In genomic region chr6:105174512-105174911, GRCh38 we compare ENCODE assay signal across 19 cellular contexts. TPM values are rescaled to one million over a fixed set of nuclear protein-coding genes. Genes with fewer than 3 reads are reported as not detected.
DNase-seq lines count a peak whose midpoint lies in the region; ATAC-seq, FAIRE-seq and TF ChIP-seq lines count a peak whose summit lies in the region.
"Had no signal": no experiment of that assay in that cellular context is flagged by ENCODE, and none has a peak within 500 bp of the region (broad histone marks: within the 10 kb centered on the region; RNA-seq: fewer than 3 reads in every experiment).

No MANE protein-coding gene starts in this region.

- no peak for TF ChIP-seq CTCF in AG09309 (IDR thresholded peaks at IDR 0.05; ENCODE audit: control insufficient read depth, insufficient read depth, low read depth, low read length, missing control alignments)
- TF ChIP-seq CTCF in astrocyte (IDR thresholded peaks at IDR 0.05; ENCODE audit: insufficient read depth, low read depth, low read length), result no peak

- no peak overlapping the region for H3K27ac Mint-ChIP-seq in astrocyte (ENCODE audit: unreplicated experiment)
- H3K27ac Mint-ChIP-seq: activated T-helper 2 cell treated with anti-CD3 and anti-CD28 coated beads, Interferon-gamma antibody, Interleukin-2, Interleukin-4, amounts not matched to agents 10 μg/mL and 5 μg/mL and 100 μg/mL, durations not matched to agents 14 hours and 24 hours and 36 hours; naive B cell; T-helper 17 cell had no signal

- peak overlapping the region; percentile 39 for H3K27ac ChIP-seq in astrocyte (ENCODE audit: low read depth, low read length)
- H3K27ac ChIP-seq: ovary had no signal

- H3K36me3 ChIP-seq in astrocyte (ENCODE audit: insufficient read depth, low read length), result no peaks in the 10 kb centered on the region
- H3K36me3 ChIP-seq: ovary had no signal

- no peak overlapping the region for H3K4me3 ChIP-seq in AG09309 (ENCODE audit: control insufficient read depth, low read depth, low read length)
- H3K4me3 ChIP-seq in astrocyte (ENCODE audit: insufficient read depth, low read depth, low read length), result no peak overlapping the region
- H3K4me3 ChIP-seq: ovary had no signal

- H3K4me3 Mint-ChIP-seq in astrocyte (ENCODE audit: unreplicated experiment), result no peak overlapping the region
- H3K4me3 Mint-ChIP-seq: naive B cell, T-helper 17 cell had no signal

- H3K4me2 ChIP-seq in astrocyte (ENCODE audit: low read length), result peak overlapping the region; percentile 51

- no peaks in the 10 kb centered on the region for H3K36me3 Mint-ChIP-seq in astrocyte (ENCODE audit: low read depth, unreplicated experiment)
- H3K36me3 Mint-ChIP-seq: naive B cell had no signal

- ATAC-seq in GM21723 (IDR thresholded peaks at IDR 0.05; ENCODE audit: unreplicated experiment), result no peak
- ATAC-seq in Right ventricle myocardium superior (ENCODE audit: poor library complexity), result no peak
- ATAC-seq in GM19395 (IDR thresholded peaks at IDR 0.05; ENCODE audit: unreplicated experiment), result no peak
- ATAC-seq: activated CD4-positive, CD25-positive, alpha-beta regulatory T cell treated with anti-CD3 and anti-CD28 coated beads, Interleukin-2, amount 50 U/mL, for 24 hours; T-helper 17 cell had no signal

- H3K4me1 Mint-ChIP-seq in astrocyte (ENCODE audit: low read depth, unreplicated experiment), result peaks cover 21% of the 10 kb centered on the region
- H3K4me1 Mint-ChIP-seq: naive B cell, T-helper 17 cell had no signal

- DNase-seq in AG09309 (ENCODE audit: low read depth) (peak; percentile 73), HT1080 (ENCODE audit: low read depth) (peak; percentile 94), astrocyte (ENCODE audit: low read depth) (peak; percentile 91), iris pigment epithelial cell (ENCODE audit: low read depth) (peak; percentile 80), Right ventricle myocardium superior (no peak), NOMO-1 treated with DMSO at 0.1 percent for 48 hours (lab: John Stamatoyannopoulos, UW; ENCODE audit: unreplicated experiment) (no peak)
- DNase-seq: KG1; naive B cell; NCI-H1105 treated with DMSO at 0.1 percent for 48 hours; NCI-H2171 treated with DMSO at 0.1 percent for 48 hours; NCI-H748 treated with DMSO at 0.1 percent for 48 hours; ovary; stimulated activated CD4-positive, alpha-beta T cell treated with anti-CD3 and anti-CD28 coated beads, Interleukin-2, amount 100 ng/mL, for 48 hours; T-helper 17 cell had no signal

- H3K27me3 Mint-ChIP-seq in astrocyte (ENCODE audit: low read depth, unreplicated experiment), result no peaks in the 10 kb centered on the region

- H3K79me2 ChIP-seq in astrocyte (ENCODE audit: insufficient read depth, low read length), result peaks cover 3% of the 10 kb centered on the region

- H4K20me1 ChIP-seq in astrocyte (ENCODE audit: insufficient read depth, low read length), result no peaks in the 10 kb centered on the region

- peaks cover 11% of the 10 kb centered on the region for H3K4me1 ChIP-seq in astrocyte (ENCODE audit: insufficient read depth, low read length)

- H3K9me3 ChIP-seq in astrocyte (ENCODE audit: insufficient read depth, low read depth, low read length), result no peaks in the 10 kb centered on the region
- H3K9me3 ChIP-seq: ovary had no signal

- no peaks in the 10 kb centered on the region for H3K9me3 Mint-ChIP-seq in astrocyte (ENCODE audit: unreplicated experiment)
- H3K9me3 Mint-ChIP-seq: activated T-helper 2 cell treated with anti-CD3 and anti-CD28 coated beads, Interferon-gamma antibody, Interleukin-2, Interleukin-4, amounts not matched to agents 10 μg/mL and 5 μg/mL and 100 μg/mL, durations not matched to agents 14 hours and 24 hours and 36 hours had no signal

- no peaks in the 10 kb centered on the region for H3K27me3 ChIP-seq in astrocyte (ENCODE audit: insufficient read depth, low read length)
- H3K27me3 ChIP-seq: ovary had no signal

- intact Hi-C loops in Right ventricle myocardium superior (cut with DNase I), result no loop called here

- FAIRE-seq in astrocyte (lab: Jason Lieb, UNC), result no peak

- no peak overlapping the region for H3K9ac ChIP-seq in astrocyte (ENCODE audit: low read length)

- H2AFZ ChIP-seq in astrocyte (ENCODE audit: low read depth, low read length), result no peak overlapping the region

RNA-seq across cellular contexts. Expression of gene POPDC3, which starts 5.3 kb away (rescaled TPM):
- total RNA-seq in HT1080 (2014; rRNA removed; shearing (Covaris generic)), result 56.8 and 70.5 TPM in 2 replicates
- polyA plus RNA-seq in HT1080 (2015; cell fraction: cytosol; rRNA removed), result 58.4 and 61.4 TPM in 2 replicates
- 21.7 and 23.2 TPM in 2 replicates for polyA plus RNA-seq in HT1080 (2015; cell fraction: nucleus; rRNA removed)
- total RNA-seq in astrocyte, result 8.6 and 9.1 TPM in 2 replicates
- total RNA-seq in Right ventricle myocardium superior, result 50.1 TPM
- total RNA-seq: activated T-helper 2 cell treated with anti-CD3 and anti-CD28 coated beads, Interferon-gamma antibody, Interleukin-2, Interleukin-4, amounts not matched to agents 10 μg/mL and 5 μg/mL and 100 μg/mL, durations not matched to agents 14 hours and 24 hours and 36 hours; lower leg skin; T-helper 17 cell had no signal

Comparison
In these comparisons a context has a peak if more than half of its experiments do, and no peak if none do; other contexts are left out.
1. DNase-seq: peak in AG09309 (single experiment), HT1080 (single experiment), astrocyte (single experiment) and iris pigment epithelial cell (single experiment); none in Right ventricle myocardium superior (single experiment) and NOMO-1 treated with DMSO at 0.1 percent for 48 hours (single experiment).